In genomic region chr3:18295171-18295920, GRCh38 we compare ENCODE assay signal across 8 cellular contexts.
DNase-seq lines count a peak whose midpoint lies in the region; ATAC-seq lines count a peak whose summit lies in the region.

No MANE protein-coding gene starts in this region.

- no peak overlapping the region for H3K9ac ChIP-seq in BLaER1

- H3K9me3 ChIP-seq in BLaER1: peaks cover 32% of the 10 kb centered on the region

- no peak overlapping the region for H3K4me3 ChIP-seq in BLaER1

- DNase-seq in NCI-H69 (lab: John Stamatoyannopoulos, UW) (peak; percentile 73), T47D (ENCODE audit: low read depth in 1 of 2, low spot score in 1 of 2) (peak; percentile 5 to 81), myocyte (ENCODE audit: low read depth) (peak; percentile 88), NCI-H187 (lab: John Stamatoyannopoulos, UW) (no peak), midbrain (lab: John Stamatoyannopoulos, UW) (no peak)

- H3K27me3 ChIP-seq in BLaER1: no peaks in the 10 kb centered on the region

- H3K27ac ChIP-seq in BLaER1: peak overlapping the region; percentile 18; the same call in 1 of the 2 replicates

- ATAC-seq in GM18867 (IDR thresholded peaks at IDR 0.05; ENCODE audit: unreplicated experiment): peak; percentile 99
- peak; percentile 91 for ATAC-seq in HG02943 (IDR thresholded peaks at IDR 0.05; ENCODE audit: low read depth, unreplicated experiment)

- no peaks in the 10 kb centered on the region for H4K20me1 ChIP-seq in BLaER1

- in situ Hi-C loops in T47D (cut with HindIII; ENCODE audit: low pct_unique_long_range_greater_than_20kb, low sequenced_read_pairs): no loop called here

- H3K4me1 ChIP-seq in BLaER1: no peaks in the 10 kb centered on the region

- 0 out of 2 replicates have a peak, but pooled peaks cover 6% of the 10 kb centered on the region for H3K36me3 ChIP-seq in BLaER1

- H3K4me2 ChIP-seq in BLaER1: no peak overlapping the region

Comparison
In these comparisons a context has a peak if more than half of its experiments do, and no peak if none do; other contexts are left out.
1. DNase-seq: peak in NCI-H69 (single experiment), T47D (2 of 2) and myocyte (single experiment); none in NCI-H187 (0 of 2) and midbrain (single experiment).